In genomic region chr1:21666572-21667320, GRCh38 we compare ENCODE assay signal across 13 cellular contexts. TPM values are rescaled to one million over a fixed set of nuclear protein-coding genes. Genes with fewer than 3 reads are reported as not detected.
A peak's percentile ranks its signal among the peaks of the same experiment; 100 is the strongest.
DNase-seq lines count a peak whose midpoint lies in the region; ATAC-seq and TF ChIP-seq lines count a peak whose summit lies in the region.
"Had no signal": no experiment of that assay in that cellular context is flagged by ENCODE, and none has a peak within 500 bp of the region (broad histone marks: within the 10 kb centered on the region; RNA-seq: fewer than 3 reads in every experiment).

No MANE protein-coding gene starts in this region.

- H3K27me3 ChIP-seq in BLaER1 (peaks cover 19% of the 10 kb centered on the region; the same call in 1 of the 2 replicates), WERI-Rb-1 (ENCODE audit: insufficient read depth, low read depth, severe bottlenecking) (no peaks in the 10 kb centered on the region)

- peak overlapping the region; percentile 45; the same call in 1 of the 2 replicates for H3K9ac ChIP-seq in BLaER1

- DNase-seq in CD1c-positive myeloid dendritic cell (ENCODE audit: extremely low spot score), result peak; percentile 83
- peak; percentile 76 for DNase-seq in WERI-Rb-1
- peak; percentile 40 for DNase-seq in left lobe of liver (ENCODE audit: low spot score)
- DNase-seq in NAMALWA (ENCODE audit: low spot score), result no peak
- DNase-seq: amniotic stem cell; CD4-positive, CD25-positive, alpha-beta regulatory T cell; kidney; naive thymus-derived CD4-positive, alpha-beta T cell; small intestine had no signal

- H3K4me2 ChIP-seq in BLaER1, result peak overlapping the region; percentile 73

- H4K20me1 ChIP-seq in BLaER1, result peaks cover 7% of the 10 kb centered on the region

- H3K36me3 ChIP-seq in BLaER1 (no peaks in the 10 kb centered on the region), WERI-Rb-1 (peaks cover 5% of the 10 kb centered on the region)

- H3K4me1 ChIP-seq in BLaER1, result peaks cover 66% of the 10 kb centered on the region

- no peak overlapping the region for H3K4me3 ChIP-seq in BLaER1
- no peak overlapping the region for H3K4me3 ChIP-seq in WERI-Rb-1 (ENCODE audit: low read depth, low read length)

- ATAC-seq in left lobe of liver (peak; percentile 5), GM21360 (IDR thresholded peaks at IDR 0.05; ENCODE audit: unreplicated experiment) (no peak), GM18511 (IDR thresholded peaks at IDR 0.05; ENCODE audit: unreplicated experiment) (no peak)
- ATAC-seq: naive thymus-derived CD4-positive, alpha-beta T cell; Panc1 had no signal

- H3K9me3 ChIP-seq in BLaER1, result no peaks in the 10 kb centered on the region
- no peaks in the 10 kb centered on the region for H3K9me3 ChIP-seq in WERI-Rb-1 (ENCODE audit: severe bottlenecking)

- no peak for TF ChIP-seq CTCF in WERI-Rb-1 (IDR thresholded peaks at IDR 0.05; ENCODE audit: low read depth, low read length)

- peak overlapping the region; percentile 52; the same call in 1 of the 2 replicates for H3K27ac ChIP-seq in BLaER1
- peak overlapping the region; percentile 61 for H3K27ac ChIP-seq in WERI-Rb-1

RNA-seq across cellular contexts. Expression of gene RAP1GAP, which starts 2.4 kb away (rescaled TPM):
- 10.8 TPM for total RNA-seq in left lobe of liver
